In genomic region chr15:40688932-40689799, GRCh38 we compare ENCODE assay signal across 22 cellular contexts. TPM values are rescaled to one million over a fixed set of nuclear protein-coding genes. Genes with fewer than 3 reads are reported as not detected.
A peak's percentile ranks its signal among the peaks of the same experiment; 100 is the strongest.
DNase-seq lines count a peak whose midpoint lies in the region; ATAC-seq lines count a peak whose summit lies in the region.
"Had no signal": no experiment of that assay in that cellular context is flagged by ENCODE, and none has a peak within 500 bp of the region (broad histone marks: within the 10 kb centered on the region; RNA-seq: fewer than 3 reads in every experiment).

No MANE protein-coding gene starts in this region.

- H3K27me3 Mint-ChIP-seq in activated naive CD4-positive, alpha-beta T cell treated with anti-CD3 and anti-CD28 coated beads, Interleukin-2, amount 50 U/mL, for 24 hours: no peaks in the 10 kb centered on the region
- no peaks in the 10 kb centered on the region for H3K27me3 Mint-ChIP-seq in naive thymus-derived CD4-positive, alpha-beta T cell
- H3K27me3 Mint-ChIP-seq in activated T-helper 1 cell treated with anti-CD3 and anti-CD28 coated beads, Interleukin-12 subunit alpha, Interleukin-12 subunit beta, Interleukin-2, Interleukin-4 antibody, amounts not matched to agents 30 ng/mL and 10 ng/mL and 1 ng/mL, durations not matched to agents 14 hours and 24 hours and 36 hours (ENCODE audit: insufficient read depth): no peaks in the 10 kb centered on the region

- POLR2A ChIA-PET in naive thymus-derived CD4-positive, alpha-beta T cell (lab: Charles Lee): no interaction called here

- intact Hi-C loops in naive thymus-derived CD4-positive, alpha-beta T cell (cut with micrococcal nuclease): no loop called here
- intact Hi-C loops in activated T-helper 1 cell treated with anti-CD3 and anti-CD28 coated beads, Interleukin-12 subunit alpha, Interleukin-12 subunit beta, Interleukin-2, Interleukin-4 antibody, amounts not matched to agents 30 ng/mL and 10 ng/mL and 1 ng/mL, durations not matched to agents 14 hours and 24 hours and 36 hours (cut with micrococcal nuclease): no loop called here

- no peak for ATAC-seq in naive thymus-derived CD4-positive, alpha-beta T cell

- H3K27me3 ChIP-seq in naive thymus-derived CD4-positive, alpha-beta T cell (ENCODE audit: control insufficient read depth in 2 of 2, insufficient read depth in 2 of 2, low read length in 2 of 2): no peaks in the 10 kb centered on the region
- H3K27me3 ChIP-seq: MG63 had no signal

- peaks cover 0 to 13% (median 0%) of the 10 kb centered on the region in 3 experiments for H3K36me3 ChIP-seq in naive thymus-derived CD4-positive, alpha-beta T cell (ENCODE audit: control insufficient read depth in 2 of 3, insufficient read depth in 3 of 3, low read length in 3 of 3)
- H3K36me3 ChIP-seq: HAP-1, MG63 had no signal

- H3K4me3 Mint-ChIP-seq in activated naive CD4-positive, alpha-beta T cell treated with anti-CD3 and anti-CD28 coated beads, Interleukin-2, amount 50 U/mL, for 24 hours: no peak overlapping the region
- peak overlapping the region in 1 of 10 donors; percentile 34 for H3K4me3 Mint-ChIP-seq in naive thymus-derived CD4-positive, alpha-beta T cell
- H3K4me3 Mint-ChIP-seq in activated T-helper 1 cell treated with anti-CD3 and anti-CD28 coated beads, Interleukin-12 subunit alpha, Interleukin-12 subunit beta, Interleukin-2, Interleukin-4 antibody, amounts not matched to agents 30 ng/mL and 10 ng/mL and 1 ng/mL, durations not matched to agents 14 hours and 24 hours and 36 hours: no peak overlapping the region
- H3K4me3 Mint-ChIP-seq: CD14-positive monocyte had no signal

- H3K27ac ChIP-seq in naive thymus-derived CD4-positive, alpha-beta T cell (ENCODE audit: low read depth, low read length): no peak overlapping the region

- no peak for DNase-seq in activated naive CD4-positive, alpha-beta T cell (lab: John Stamatoyannopoulos, UW)
- DNase-seq in T1000 (lab: John Stamatoyannopoulos, UW) (peak; percentile 3), SKM-1 treated with dmso at 0.1 percent for 144 hours (lab: John Stamatoyannopoulos, UW; ENCODE audit: unreplicated experiment) (no peak)
- DNase-seq in naive thymus-derived CD4-positive, alpha-beta T cell: no peak
- no peak for DNase-seq in activated effector memory CD4-positive, alpha-beta T cell treated with anti-CD3 and anti-CD28 coated beads, Interleukin-2, amount 50 U/mL, for 16 hours
- DNase-seq in activated CD4-positive, alpha-beta T cell treated with anti-CD3 and anti-CD28 coated beads, Interleukin-2, amount 50 U/mL, for 1 hour: no peak
- DNase-seq in activated T-helper 1 cell treated with anti-CD3 and anti-CD28 coated beads, Interleukin-12 subunit alpha, Interleukin-12 subunit beta, Interleukin-2, Interleukin-4 antibody, amounts not matched to agents 30 ng/mL and 10 ng/mL and 1 ng/mL, durations not matched to agents 14 hours and 24 hours and 36 hours (ENCODE audit: low spot score): no peak
- DNase-seq: 8988T, DMS79 treated with DMSO at 0.1 percent for 48 hours, GDM1, IMR-90, Karpas-422, MG63, NCI-H1048, NCI-H1436 treated with DMSO at 0.1 percent for 48 hours, NCI-H2029, NCI-H345, NCI-H524 treated with DMSO at 0.1 percent for 48 hours, RPMI8226 had no signal

- H3K4me1 Mint-ChIP-seq in activated naive CD4-positive, alpha-beta T cell treated with anti-CD3 and anti-CD28 coated beads, Interleukin-2, amount 50 U/mL, for 24 hours: peaks cover 11% of the 10 kb centered on the region
- peaks cover 5 to 24% (median 11%) of the 10 kb centered on the region in 7 donors for H3K4me1 Mint-ChIP-seq in naive thymus-derived CD4-positive, alpha-beta T cell
- peaks cover 8% of the 10 kb centered on the region for H3K4me1 Mint-ChIP-seq in activated T-helper 1 cell treated with anti-CD3 and anti-CD28 coated beads, Interleukin-12 subunit alpha, Interleukin-12 subunit beta, Interleukin-2, Interleukin-4 antibody, amounts not matched to agents 30 ng/mL and 10 ng/mL and 1 ng/mL, durations not matched to agents 14 hours and 24 hours and 36 hours (ENCODE audit: low read depth)

- H3K27ac Mint-ChIP-seq in activated naive CD4-positive, alpha-beta T cell treated with anti-CD3 and anti-CD28 coated beads, Interleukin-2, amount 50 U/mL, for 24 hours: peak overlapping the region; percentile 4
- peak overlapping the region in 6 of 9 donors; percentile 6 to 86 (median 50) for H3K27ac Mint-ChIP-seq in naive thymus-derived CD4-positive, alpha-beta T cell
- no peak overlapping the region for H3K27ac Mint-ChIP-seq in activated T-helper 1 cell treated with anti-CD3 and anti-CD28 coated beads, Interleukin-12 subunit alpha, Interleukin-12 subunit beta, Interleukin-2, Interleukin-4 antibody, amounts not matched to agents 30 ng/mL and 10 ng/mL and 1 ng/mL, durations not matched to agents 14 hours and 24 hours and 36 hours

- CTCF ChIA-PET in naive thymus-derived CD4-positive, alpha-beta T cell (lab: Charles Lee): no interaction called here

- no peaks in the 10 kb centered on the region for H3K9me3 ChIP-seq in naive thymus-derived CD4-positive, alpha-beta T cell (ENCODE audit: control insufficient read depth in 2 of 3, low read length in 3 of 3)
- H3K9me3 ChIP-seq: HAP-1, MG63 had no signal

- H3K4me3 ChIP-seq in naive thymus-derived CD4-positive, alpha-beta T cell (ENCODE audit: low read length): no peak overlapping the region
- H3K4me3 ChIP-seq: HAP-1, MG63 had no signal

- no peaks in the 10 kb centered on the region for H3K9me3 Mint-ChIP-seq in activated naive CD4-positive, alpha-beta T cell treated with anti-CD3 and anti-CD28 coated beads, Interleukin-2, amount 50 U/mL, for 24 hours
- H3K9me3 Mint-ChIP-seq in naive thymus-derived CD4-positive, alpha-beta T cell: no peaks in the 10 kb centered on the region
- no peaks in the 10 kb centered on the region for H3K9me3 Mint-ChIP-seq in activated T-helper 1 cell treated with anti-CD3 and anti-CD28 coated beads, Interleukin-12 subunit alpha, Interleukin-12 subunit beta, Interleukin-2, Interleukin-4 antibody, amounts not matched to agents 30 ng/mL and 10 ng/mL and 1 ng/mL, durations not matched to agents 14 hours and 24 hours and 36 hours
- H3K9me3 Mint-ChIP-seq: CD14-positive monocyte had no signal

- no peaks in the 10 kb centered on the region for H3K36me3 Mint-ChIP-seq in activated naive CD4-positive, alpha-beta T cell treated with anti-CD3 and anti-CD28 coated beads, Interleukin-2, amount 50 U/mL, for 24 hours
- peaks cover 0 to 6% (median 0%) of the 10 kb centered on the region in 5 donors for H3K36me3 Mint-ChIP-seq in naive thymus-derived CD4-positive, alpha-beta T cell
- H3K36me3 Mint-ChIP-seq in activated T-helper 1 cell treated with anti-CD3 and anti-CD28 coated beads, Interleukin-12 subunit alpha, Interleukin-12 subunit beta, Interleukin-2, Interleukin-4 antibody, amounts not matched to agents 30 ng/mL and 10 ng/mL and 1 ng/mL, durations not matched to agents 14 hours and 24 hours and 36 hours (ENCODE audit: low read depth): peaks cover 9% of the 10 kb centered on the region

- peaks cover 8 to 9% of the 10 kb centered on the region in 2 donors for H3K4me1 ChIP-seq in naive thymus-derived CD4-positive, alpha-beta T cell (ENCODE audit: control insufficient read depth in 2 of 2, insufficient read depth in 2 of 2, low read length in 2 of 2)

RNA-seq across cellular contexts. Expression of gene RAD51, which starts 5.8 kb away (rescaled TPM):
- total RNA-seq in naive thymus-derived CD4-positive, alpha-beta T cell: 10 to 100 TPM in 1 of 5 experiments, 1 to 10 TPM in 2, under 1 TPM in 2; 0.51 to 51.5 (median 1.4) TPM
- under 1 TPM; 0.34 to 0.39 TPM for polyA plus RNA-seq in naive thymus-derived CD4-positive, alpha-beta T cell
- 62.0 and 62.4 TPM in 2 replicates for total RNA-seq in activated T-helper 1 cell treated with anti-CD3 and anti-CD28 coated beads, Interleukin-12 subunit alpha, Interleukin-12 subunit beta, Interleukin-2, Interleukin-4 antibody, amounts not matched to agents 30 ng/mL and 10 ng/mL and 1 ng/mL, durations not matched to agents 14 hours and 24 hours and 36 hours
